Comparison of ENCODE assay signal across 22 cellular contexts in the genomic region with DNA sequence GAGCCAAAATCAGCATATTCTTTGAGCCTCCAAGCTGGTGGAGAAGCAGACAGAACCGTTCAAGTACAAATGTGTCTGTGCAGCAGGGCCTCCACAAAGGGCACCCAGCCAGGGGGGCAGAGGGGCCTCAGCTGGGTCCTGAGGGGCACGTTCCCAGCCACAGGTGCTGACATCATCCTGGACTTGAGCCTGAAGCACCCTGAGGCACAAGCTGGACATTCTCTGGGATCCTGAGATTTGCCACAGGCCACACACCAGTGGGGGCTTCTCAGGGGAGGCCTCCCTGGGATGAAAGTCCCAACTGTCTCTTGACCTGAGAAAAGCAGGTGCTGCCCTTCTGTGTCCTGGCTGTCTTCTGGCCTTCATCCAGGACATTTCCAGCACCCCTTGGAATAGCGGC.
DNase-seq lines count a peak whose midpoint lies in the region; ATAC-seq, FAIRE-seq and TF ChIP-seq lines count a peak whose summit lies in the region.
"Had no signal": no experiment of that assay in that cellular context is flagged by ENCODE, and none has a peak within 500 bp of the region (broad histone marks: within the 10 kb centered on the region; RNA-seq: fewer than 3 reads in every experiment).

No MANE protein-coding gene starts in this region.

- no peaks in the 10 kb centered on the region for H3K9me3 ChIP-seq in SK-N-SH
- H3K9me3 ChIP-seq in adrenal gland (replicated peaks in 1 of 3), result no peaks in the 10 kb centered on the region
- H3K9me3 ChIP-seq in tibial artery, result peaks cover 0 to 6% (median 0%) of the 10 kb centered on the region in 3 donors
- H3K9me3 ChIP-seq: MG63 had no signal

- no peaks in the 10 kb centered on the region for H3K27me3 Mint-ChIP-seq in mesothelial cell of epicardium (ENCODE audit: low read depth)

- intact Hi-C loops in adrenal gland (cut with DNase I) (no loop called here), tibial artery (cut with DNase I; ENCODE audit: low total_unique reads) (no loop called here)

- H3K27ac ChIP-seq in SK-N-SH (ENCODE audit: low read depth in 2 of 2, low read length in 1 of 2), result no peak overlapping the region
- H3K27ac ChIP-seq in adrenal gland, result no peak overlapping the region
- H3K27ac ChIP-seq in tibial artery, result no peak overlapping the region
- H3K27ac ChIP-seq: 22Rv1 had no signal

- TF ChIP-seq CTCF in SK-N-SH (IDR thresholded peaks at IDR 0.05) (no peak), adrenal gland (IDR thresholded peaks at IDR 0.05) (no peak), mesothelial cell of epicardium (IDR thresholded peaks at IDR 0.05; ENCODE audit: unreplicated experiment) (no peak), tibial artery (IDR thresholded peaks at IDR 0.05) (no peak)

- H2AFZ ChIP-seq in SK-N-SH (ENCODE audit: low read depth), result no peak overlapping the region

- H3K4me3 Mint-ChIP-seq in mesothelial cell of epicardium, result no peak overlapping the region
- H3K4me3 Mint-ChIP-seq: activated B cell treated with CpG ODN at 0.5 μM for 24 hours; central memory CD8-positive, alpha-beta T cell; nephron progenitor cell; T-helper 2 cell treated with Interferon-gamma antibody and Interleukin-4, amounts not matched to agents 5 μg/mL and 100 μg/mL, for 36 hours had no signal

- no peaks in the 10 kb centered on the region for H3F3A ChIP-seq in SK-N-SH (replicated peaks; ENCODE audit: insufficient read depth)

- H3K9me3 Mint-ChIP-seq in mesothelial cell of epicardium, result peaks cover 15% of the 10 kb centered on the region
- H3K9me3 Mint-ChIP-seq: central memory CD8-positive, alpha-beta T cell; T-helper 2 cell treated with Interferon-gamma antibody and Interleukin-4, amounts not matched to agents 5 μg/mL and 100 μg/mL, for 36 hours had no signal

- CTCF ChIA-PET in SK-N-SH (lab: Yijun Ruan, JAX), result no interaction called here

- H3K9me2 ChIP-seq in SK-N-SH, result no peaks in the 10 kb centered on the region

- FAIRE-seq in frontal cortex (lab: Jason Lieb, UNC), result no peak

- no peak overlapping the region for H3K9ac ChIP-seq in SK-N-SH

- no peak overlapping the region for H3K4me3 ChIP-seq in SK-N-SH (ENCODE audit: low read depth in 2 of 2, low read length in 1 of 2)
- H3K4me3 ChIP-seq in adrenal gland, result no peak overlapping the region
- H3K4me3 ChIP-seq in tibial artery, result no peak overlapping the region
- H3K4me3 ChIP-seq: MG63 had no signal

- TF ChIP-seq RAD21 in SK-N-SH (IDR thresholded peaks at IDR 0.05; ENCODE audit: low read length), result no peak

- no peaks in the 10 kb centered on the region for H3K79me2 ChIP-seq in SK-N-SH (ENCODE audit: insufficient read depth)

- peaks cover 3% of the 10 kb centered on the region for H3K4me1 Mint-ChIP-seq in mesothelial cell of epicardium
- H3K4me1 Mint-ChIP-seq: activated B cell treated with CpG ODN at 0.5 μM for 24 hours, nephron progenitor cell had no signal

- ATAC-seq in SK-N-SH treated with all-trans-retinoic acid at 6 μM for 48 hours, result no peak

- H3K36me3 Mint-ChIP-seq in mesothelial cell of epicardium, result no peaks in the 10 kb centered on the region

- H3K4me2 ChIP-seq in SK-N-SH, result no peak overlapping the region

- TF ChIP-seq POLR2A in adrenal gland (IDR thresholded peaks at IDR 0.05), result no peak

- peaks cover 0 to 15% of the 10 kb centered on the region in 2 experiments; a peak in 1 of 4 replicates for H3K4me1 ChIP-seq in SK-N-SH (ENCODE audit: control insufficient read depth in 1 of 2, insufficient read depth in 2 of 2, low read depth in 1 of 2, low read length in 1 of 2)
- no peaks in the 10 kb centered on the region for H3K4me1 ChIP-seq in adrenal gland (replicated peaks in 1 of 2)
- H3K4me1 ChIP-seq in tibial artery, result no peaks in the 10 kb centered on the region

- H3K27me3 ChIP-seq in SK-N-SH (ENCODE audit: insufficient read depth), result no peaks in the 10 kb centered on the region
- H3K27me3 ChIP-seq in adrenal gland, result no peaks in the 10 kb centered on the region
- H3K27me3 ChIP-seq in tibial artery, result no peaks in the 10 kb centered on the region
- H3K27me3 ChIP-seq: MG63 had no signal

- DNase-seq in SK-N-SH (peak; percentile 9), adrenal gland (peak in 5 of 7 donors; percentile 0 to 9 (median 5)), mesothelial cell of epicardium (ENCODE audit: low spot score in 2 of 2, unreplicated experiment in 2 of 2) (peak; percentile 5 to 17), tibial artery (peak; percentile 13 to 42), NOMO-1 treated with dmso at 0.1 percent for 144 hours (lab: John Stamatoyannopoulos, UW; ENCODE audit: unreplicated experiment) (no peak), NCI-H1694 (lab: John Stamatoyannopoulos, UW) (no peak), frontal cortex (ENCODE audit: low spot score in 2 of 2) (no peak)
- DNase-seq: activated B cell treated with CpG ODN at 0.5 μM for 24 hours; activated CD4-positive, alpha-beta T cell treated with anti-CD3 and anti-CD28 coated beads, Interleukin-2, amount 50 U/mL, for 4 hours; activated naive CD4-positive, alpha-beta T cell treated with Interleukin-2 at 50 U/mL for 16 hours; foreskin melanocyte; GF-D8; HCEC 1CT; MG63; NCI-H1417 treated with DMSO at 0.1 percent for 48 hours; NCI-H2107; NCI-H524; nephron progenitor cell had no signal

- H3K36me3 ChIP-seq in SK-N-SH (replicated peaks in 1 of 2; ENCODE audit: control insufficient read depth in 1 of 2, insufficient read depth in 2 of 2, low read length in 1 of 2) (no peaks in the 10 kb centered on the region), adrenal gland (replicated peaks in 1 of 2) (no peaks in the 10 kb centered on the region), tibial artery (no peaks in the 10 kb centered on the region)
- H3K36me3 ChIP-seq: MG63 had no signal

- H4K20me1 ChIP-seq in SK-N-SH (ENCODE audit: insufficient read depth), result no peaks in the 10 kb centered on the region

- 94% methylated on average over 1 of the region's 3 CpGs for WGBS in SK-N-SH (ENCODE audit: low lambda C conversion rate)
- 60 to 88% (median 78%) methylated on average over 1 to 3 of the region's 3 CpGs for WGBS in adrenal gland, 4 donors

- H3K27ac Mint-ChIP-seq in mesothelial cell of epicardium, result no peak overlapping the region
- H3K27ac Mint-ChIP-seq: activated B cell treated with CpG ODN at 0.5 μM for 24 hours; nephron progenitor cell; T-helper 2 cell treated with Interferon-gamma antibody and Interleukin-4, amounts not matched to agents 5 μg/mL and 100 μg/mL, for 36 hours had no signal

- TF ChIP-seq EP300 in SK-N-SH (IDR thresholded peaks at IDR 0.05; ENCODE audit: borderline replicate concordance in 1 of 2, low read depth in 1 of 2, low read length in 1 of 2), result no peak

- POLR2A ChIA-PET in SK-N-SH (lab: Yijun Ruan, JAX), result no interaction called here

TF ChIP-seq in SK-N-SH, 30 proteins besides CTCF, POLR2A, EP300 and RAD21 (continues in another document):
- TF ChIP-seq TEAD4 (IDR thresholded peaks at IDR 0.05; ENCODE audit: borderline replicate concordance, insufficient read depth), result no peak
- TF ChIP-seq RCOR1 (IDR thresholded peaks at IDR 0.05; ENCODE audit: low read length), result no peak
- TF ChIP-seq, protein P1, sequence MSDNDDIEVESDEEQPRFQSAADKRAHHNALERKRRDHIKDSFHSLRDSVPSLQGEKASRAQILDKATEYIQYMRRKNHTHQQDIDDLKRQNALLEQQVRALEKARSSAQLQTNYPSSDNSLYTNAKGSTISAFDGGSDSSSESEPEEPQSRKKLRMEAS (IDR thresholded peaks at IDR 0.05; ENCODE audit: low read depth), result no peak
- TF ChIP-seq, protein P2, sequence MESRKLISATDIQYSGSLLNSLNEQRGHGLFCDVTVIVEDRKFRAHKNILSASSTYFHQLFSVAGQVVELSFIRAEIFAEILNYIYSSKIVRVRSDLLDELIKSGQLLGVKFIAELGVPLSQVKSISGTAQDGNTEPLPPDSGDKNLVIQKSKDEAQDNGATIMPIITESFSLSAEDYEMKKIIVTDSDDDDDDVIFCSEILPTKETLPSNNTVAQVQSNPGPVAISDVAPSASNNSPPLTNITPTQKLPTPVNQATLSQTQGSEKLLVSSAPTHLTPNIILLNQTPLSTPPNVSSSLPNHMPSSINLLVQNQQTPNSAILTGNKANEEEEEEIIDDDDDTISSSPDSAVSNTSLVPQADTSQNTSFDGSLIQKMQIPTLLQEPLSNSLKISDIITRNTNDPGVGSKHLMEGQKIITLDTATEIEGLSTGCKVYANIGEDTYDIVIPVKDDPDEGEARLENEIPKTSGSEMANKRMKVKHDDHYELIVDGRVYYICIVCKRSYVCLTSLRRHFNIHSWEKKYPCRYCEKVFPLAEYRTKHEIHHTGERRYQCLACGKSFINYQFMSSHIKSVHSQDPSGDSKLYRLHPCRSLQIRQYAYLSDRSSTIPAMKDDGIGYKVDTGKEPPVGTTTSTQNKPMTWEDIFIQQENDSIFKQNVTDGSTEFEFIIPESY (IDR thresholded peaks at IDR 0.05; ENCODE audit: borderline replicate concordance, low read depth), result no peak
- TF ChIP-seq GATA2 (CRISPR knock-in tag; IDR thresholded peaks at IDR 0.05), result no peak
- no peak for TF ChIP-seq GABPA (IDR thresholded peaks at IDR 0.05; ENCODE audit: low read depth)

TF ChIP-seq in SK-N-SH treated with all-trans-retinoic acid at 6 μM for 48 hours, 23 proteins besides CTCF, POLR2A, EP300 and RAD21:
- TF ChIP-seq, protein P3, sequence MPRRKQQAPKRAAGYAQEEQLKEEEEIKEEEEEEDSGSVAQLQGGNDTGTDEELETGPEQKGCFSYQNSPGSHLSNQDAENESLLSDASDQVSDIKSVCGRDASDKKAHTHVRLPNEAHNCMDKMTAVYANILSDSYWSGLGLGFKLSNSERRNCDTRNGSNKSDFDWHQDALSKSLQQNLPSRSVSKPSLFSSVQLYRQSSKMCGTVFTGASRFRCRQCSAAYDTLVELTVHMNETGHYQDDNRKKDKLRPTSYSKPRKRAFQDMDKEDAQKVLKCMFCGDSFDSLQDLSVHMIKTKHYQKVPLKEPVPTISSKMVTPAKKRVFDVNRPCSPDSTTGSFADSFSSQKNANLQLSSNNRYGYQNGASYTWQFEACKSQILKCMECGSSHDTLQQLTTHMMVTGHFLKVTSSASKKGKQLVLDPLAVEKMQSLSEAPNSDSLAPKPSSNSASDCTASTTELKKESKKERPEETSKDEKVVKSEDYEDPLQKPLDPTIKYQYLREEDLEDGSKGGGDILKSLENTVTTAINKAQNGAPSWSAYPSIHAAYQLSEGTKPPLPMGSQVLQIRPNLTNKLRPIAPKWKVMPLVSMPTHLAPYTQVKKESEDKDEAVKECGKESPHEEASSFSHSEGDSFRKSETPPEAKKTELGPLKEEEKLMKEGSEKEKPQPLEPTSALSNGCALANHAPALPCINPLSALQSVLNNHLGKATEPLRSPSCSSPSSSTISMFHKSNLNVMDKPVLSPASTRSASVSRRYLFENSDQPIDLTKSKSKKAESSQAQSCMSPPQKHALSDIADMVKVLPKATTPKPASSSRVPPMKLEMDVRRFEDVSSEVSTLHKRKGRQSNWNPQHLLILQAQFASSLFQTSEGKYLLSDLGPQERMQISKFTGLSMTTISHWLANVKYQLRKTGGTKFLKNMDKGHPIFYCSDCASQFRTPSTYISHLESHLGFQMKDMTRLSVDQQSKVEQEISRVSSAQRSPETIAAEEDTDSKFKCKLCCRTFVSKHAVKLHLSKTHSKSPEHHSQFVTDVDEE (CRISPR knock-in tag; IDR thresholded peaks at IDR 0.05), result no peak
- no peak for TF ChIP-seq ESRRG (CRISPR knock-in tag; IDR thresholded peaks at IDR 0.05)

Comparison
In these comparisons a context has a peak if more than half of its experiments do, and no peak if none do; other contexts are left out.
1. DNase-seq: peak in SK-N-SH (single experiment), adrenal gland (5 of 7), mesothelial cell of epicardium (2 of 2) and tibial artery (2 of 2); none in NOMO-1 treated with dmso at 0.1 percent for 144 hours (single experiment), NCI-H1694 (single experiment) and frontal cortex (0 of 2).